25 cellular contexts compared by ENCODE assay signal in genomic region chr6:25002326-25003066, GRCh38.
DNase-seq lines count a peak whose midpoint lies in the region; ATAC-seq, FAIRE-seq and TF ChIP-seq lines count a peak whose summit lies in the region.
"Had no signal": no experiment of that assay in that cellular context is flagged by ENCODE, and none has a peak within 500 bp of the region (broad histone marks: within the 10 kb centered on the region; RNA-seq: fewer than 3 reads in every experiment).

No MANE protein-coding gene starts in this region.

- no peak for ATAC-seq in HG02970 (IDR thresholded peaks at IDR 0.05; ENCODE audit: low FRiP score, unreplicated experiment)
- ATAC-seq: heart left ventricle; left colon; naive thymus-derived CD4-positive, alpha-beta T cell had no signal

- H3K9me2 ChIP-seq in GM23248 (ENCODE audit: insufficient read depth) (no peaks in the 10 kb centered on the region), PC-9 (ENCODE audit: insufficient read depth) (no peaks in the 10 kb centered on the region), neural cell (ENCODE audit: insufficient read depth, low read length) (no peaks in the 10 kb centered on the region)

- FAIRE-seq in endothelial cell of umbilical vein (lab: Jason Lieb, UNC): peak; percentile 77
- FAIRE-seq: GM12891, RCC 7860, small intestine had no signal

- H3K27me3 ChIP-seq in GM23248 (replicated peaks; ENCODE audit: insufficient read depth): no peaks in the 10 kb centered on the region
- no peaks in the 10 kb centered on the region for H3K27me3 ChIP-seq in PC-9 (ENCODE audit: insufficient read depth, low read depth)
- H3K27me3 ChIP-seq in endothelial cell of umbilical vein (ENCODE audit: control insufficient read depth in 2 of 2, insufficient read depth in 2 of 2, low read length in 2 of 2): no peaks in the 10 kb centered on the region
- no peaks in the 10 kb centered on the region for H3K27me3 ChIP-seq in neural cell (ENCODE audit: insufficient read depth, low read depth, low read length)
- H3K27me3 ChIP-seq: BLaER1, heart left ventricle, SJSA1 had no signal

- no peak for TF ChIP-seq RAD21 in neural cell (conservative IDR thresholded peaks at IDR 0.05)

- TF ChIP-seq CTCF in PC-9 (conservative IDR thresholded peaks at IDR 0.05) (no peak), endothelial cell of umbilical vein (IDR thresholded peaks at IDR 0.05; ENCODE audit: extremely low read depth in 1 of 2, insufficient read depth in 1 of 2, low read depth in 1 of 2, low read length in 2 of 2) (no peak), neural cell (IDR thresholded peaks at IDR 0.05; ENCODE audit: poor library complexity, severe bottlenecking) (no peak)

- CTCF ChIA-PET in PC-9 (lab: Charles Lee): interaction anchor here (0.8 kb wide), 1 partner anchor 15 kb away, joined by 3 read pairs; no protein-coding TSS in a partner anchor
- CTCF ChIA-PET in endothelial cell of umbilical vein (lab: Charles Lee): interaction anchor here (0.8 to 6.4 kb wide), 3 partner anchors 11 to 15 kb away, joined by 3 to 45 read pairs (median 4); no protein-coding TSS in a partner anchor

- 31 to 38% methylated on average over 10 of the region's 10 CpGs for WGBS in GM23248 (ENCODE audit: low coverage in 1 of 2, low lambda C conversion rate in 2 of 2, missing lambda C conversion rate in 2 of 2), 2 experiments

- dilution Hi-C loops in endothelial cell of umbilical vein (cut with MboI; ENCODE audit: extremely low pct_ligation_motif_present, low sequenced_read_pairs): no loop called here

- H2AFZ ChIP-seq in GM23248 (peak overlapping the region; percentile 11; the same call in 1 of the 2 replicates), PC-9 (no peak overlapping the region), endothelial cell of umbilical vein (ENCODE audit: low read depth, low read length) (no peak overlapping the region), neural cell (ENCODE audit: low read depth, low read length) (peak overlapping the region; percentile 0)

- H3F3A ChIP-seq in GM23248 (ENCODE audit: insufficient read depth): peaks cover 10% of the 10 kb centered on the region; the same call in 1 of the 2 replicates
- H3F3A ChIP-seq in PC-9 (ENCODE audit: insufficient read depth, low read depth): peaks cover 31% of the 10 kb centered on the region
- H3F3A ChIP-seq in neural cell (ENCODE audit: insufficient read depth, low read length, poor library complexity, severe bottlenecking): no peaks in the 10 kb centered on the region

- no peaks in the 10 kb centered on the region for H3K9me1 ChIP-seq in endothelial cell of umbilical vein (replicated peaks; ENCODE audit: control insufficient read depth, extremely low read depth, insufficient read depth, low read length)

- POLR2A ChIA-PET in PC-9 (lab: Charles Lee; ENCODE audit: unreplicated experiment): no interaction called here
- POLR2A ChIA-PET in endothelial cell of umbilical vein (lab: Charles Lee): no interaction called here

- H3K4me3 ChIP-seq in GM23248 (0 out of 2 replicates have a peak overlapping the region, but pooled peaks have one; percentile 7), PC-9 (no peak overlapping the region), endothelial cell of umbilical vein (replicated peaks in 1 of 3; ENCODE audit: insufficient read depth in 1 of 3, low read depth in 1 of 3, low read length in 3 of 3) (no peak overlapping the region), neural cell (ENCODE audit: low read length) (no peak overlapping the region)
- H3K4me3 ChIP-seq: BLaER1, heart left ventricle, SJSA1 had no signal

- H3K4me1 ChIP-seq in GM23248 (ENCODE audit: insufficient read depth) (peaks cover 26% of the 10 kb centered on the region), PC-9 (replicated peaks; ENCODE audit: insufficient read depth) (peaks cover 33% of the 10 kb centered on the region), endothelial cell of umbilical vein (ENCODE audit: control insufficient read depth, extremely low read depth, insufficient read depth, low read length) (peaks cover 23% of the 10 kb centered on the region)
- H3K4me1 ChIP-seq: Caco-2, SJSA1 had no signal

- no peak overlapping the region for H3K27ac ChIP-seq in GM23248
- H3K27ac ChIP-seq in PC-9: no peak overlapping the region
- no peak overlapping the region for H3K27ac ChIP-seq in endothelial cell of umbilical vein (ENCODE audit: insufficient read depth, low read depth, low read length)
- no peak overlapping the region for H3K27ac ChIP-seq in neural cell (ENCODE audit: low read length)
- H3K27ac ChIP-seq: BLaER1, heart left ventricle, SJSA1 had no signal

- TF ChIP-seq EP300 in neural cell (conservative IDR thresholded peaks at IDR 0.05; ENCODE audit: poor library complexity, severe bottlenecking): no peak

- H3K79me2 ChIP-seq in GM23248 (ENCODE audit: insufficient read depth) (no peaks in the 10 kb centered on the region), PC-9 (ENCODE audit: low read depth) (no peaks in the 10 kb centered on the region), endothelial cell of umbilical vein (ENCODE audit: control insufficient read depth, insufficient read depth, low read length) (no peaks in the 10 kb centered on the region), neural cell (replicated peaks; ENCODE audit: insufficient read depth, low read length) (no peaks in the 10 kb centered on the region)

- no peak overlapping the region for H3K9ac ChIP-seq in GM23248
- no peak overlapping the region for H3K9ac ChIP-seq in endothelial cell of umbilical vein (replicated peaks; ENCODE audit: extremely low read depth, insufficient read depth, low read length)
- H3K9ac ChIP-seq in neural cell (ENCODE audit: low read length): no peak overlapping the region
- H3K9ac ChIP-seq: BLaER1 had no signal

- no peaks in the 10 kb centered on the region for H3K36me3 ChIP-seq in GM23248 (ENCODE audit: low read depth)
- no peaks in the 10 kb centered on the region for H3K36me3 ChIP-seq in PC-9 (ENCODE audit: low read depth)
- H3K36me3 ChIP-seq in endothelial cell of umbilical vein (ENCODE audit: control insufficient read depth in 2 of 2, extremely low read depth in 1 of 2, insufficient read depth in 2 of 2, low read length in 2 of 2): no peaks in the 10 kb centered on the region
- H3K36me3 ChIP-seq in neural cell (ENCODE audit: insufficient read depth, low read length): no peaks in the 10 kb centered on the region
- H3K36me3 ChIP-seq: BLaER1, heart left ventricle, SJSA1 had no signal

- H3K4me2 ChIP-seq in GM23248 (ENCODE audit: unreplicated experiment) (peak overlapping the region; percentile 33), PC-9 (peak overlapping the region; percentile 52), endothelial cell of umbilical vein (ENCODE audit: insufficient read depth, low read length) (peak overlapping the region; percentile 36), neural cell (ENCODE audit: low read length) (no peak overlapping the region)
- H3K4me2 ChIP-seq: BLaER1 had no signal

- H3K9me3 ChIP-seq in GM23248 (ENCODE audit: low read depth) (no peaks in the 10 kb centered on the region), PC-9 (ENCODE audit: insufficient read depth, low read depth) (no peaks in the 10 kb centered on the region), endothelial cell of umbilical vein (replicated peaks; ENCODE audit: control insufficient read depth, insufficient read depth, low read length) (no peaks in the 10 kb centered on the region), neural cell (ENCODE audit: low read length) (no peaks in the 10 kb centered on the region)
- H3K9me3 ChIP-seq: Caco-2, heart left ventricle, SJSA1 had no signal

- TF ChIP-seq POLR2A in endothelial cell of umbilical vein (IDR thresholded peaks at IDR 0.05; ENCODE audit: low read depth, low read length): no peak

- no peaks in the 10 kb centered on the region for H4K20me1 ChIP-seq in GM23248 (ENCODE audit: insufficient read depth)
- no peaks in the 10 kb centered on the region for H4K20me1 ChIP-seq in PC-9 (ENCODE audit: insufficient read depth)
- no peaks in the 10 kb centered on the region for H4K20me1 ChIP-seq in endothelial cell of umbilical vein (replicated peaks; ENCODE audit: control insufficient read depth, extremely low read depth, insufficient read depth, low read length)
- no peaks in the 10 kb centered on the region for H4K20me1 ChIP-seq in neural cell (ENCODE audit: insufficient read depth)
- H4K20me1 ChIP-seq: BLaER1 had no signal

- DNase-seq in GM23248: no peak
- peak in 1 of 2 experiments; percentile 81 for DNase-seq in PC-9
- DNase-seq in endothelial cell of umbilical vein (ENCODE audit: low read depth, low spot score): peak; percentile 31
- no peak for DNase-seq in NCI-H2107 (lab: John Stamatoyannopoulos, UW)
- no peak for DNase-seq in NCI-H146 (lab: John Stamatoyannopoulos, UW)
- DNase-seq: ACHN; activated CD4-positive, alpha-beta T cell treated with anti-CD3 and anti-CD28 coated beads for 48 hours; activated naive CD4-positive, alpha-beta T cell treated with anti-CD3 and anti-CD28 coated beads, Interleukin-2, amount 50 U/mL, for 16 hours; anterior cingulate cortex; Caco-2; heart left ventricle; KBM-7; left colon; MM.1S; naive thymus-derived CD4-positive, alpha-beta T cell; NCI-H1417 treated with DMSO at 0.1 percent for 48 hours; NCI-H510A; small intestine; stimulated activated CD4-positive, alpha-beta T cell treated with anti-CD3 and anti-CD28 coated beads, Interleukin-2, amount 100 ng/mL, for 24 hours had no signal

- in situ Hi-C loops in GM23248 (cut with MboI): no loop called here

- BruUV-seq in PC-9 (replicated peaks; lab: Mats Ljungman, UMichigan) (no TSS peak), endothelial cell of umbilical vein (replicated peaks; lab: Mats Ljungman, UMichigan) (no TSS peak)

- intact Hi-C loops in PC-9 (cut with micrococcal nuclease; ENCODE audit: unreplicated experiment) (no loop called here), endothelial cell of umbilical vein (cut with micrococcal nuclease) (no loop called here)

TF ChIP-seq in endothelial cell of umbilical vein, 7 proteins besides CTCF, POLR2A, EP300 and RAD21:
- TF ChIP-seq GATA2 (IDR thresholded peaks at IDR 0.05; ENCODE audit: insufficient read depth, insufficient read length, low read depth, low read length) (peak; percentile 20), FOS (IDR thresholded peaks at IDR 0.05; ENCODE audit: borderline replicate concordance, insufficient read depth, low read length) (peak; percentile 42), JUN (IDR thresholded peaks at IDR 0.05; ENCODE audit: borderline replicate concordance, insufficient read depth, insufficient read length, low read depth) (no peak)

TF ChIP-seq in neural cell, 6 proteins besides CTCF, POLR2A, EP300 and RAD21:
- TF ChIP-seq MXI1 (conservative IDR thresholded peaks at IDR 0.05; ENCODE audit: poor library complexity, severe bottlenecking) (peak; percentile 47), POLR2AphosphoS5 (IDR thresholded peaks at IDR 0.05) (no peak)

Comparison
In these comparisons a context has a peak if more than half of its experiments do, and no peak if none do; other contexts are left out.
1. H2AFZ ChIP-seq: peak in GM23248 (single experiment) and neural cell (single experiment); none in PC-9 (single experiment) and endothelial cell of umbilical vein (single experiment).